1 cellular context compared by ENCODE assay signal in the genomic region with DNA sequence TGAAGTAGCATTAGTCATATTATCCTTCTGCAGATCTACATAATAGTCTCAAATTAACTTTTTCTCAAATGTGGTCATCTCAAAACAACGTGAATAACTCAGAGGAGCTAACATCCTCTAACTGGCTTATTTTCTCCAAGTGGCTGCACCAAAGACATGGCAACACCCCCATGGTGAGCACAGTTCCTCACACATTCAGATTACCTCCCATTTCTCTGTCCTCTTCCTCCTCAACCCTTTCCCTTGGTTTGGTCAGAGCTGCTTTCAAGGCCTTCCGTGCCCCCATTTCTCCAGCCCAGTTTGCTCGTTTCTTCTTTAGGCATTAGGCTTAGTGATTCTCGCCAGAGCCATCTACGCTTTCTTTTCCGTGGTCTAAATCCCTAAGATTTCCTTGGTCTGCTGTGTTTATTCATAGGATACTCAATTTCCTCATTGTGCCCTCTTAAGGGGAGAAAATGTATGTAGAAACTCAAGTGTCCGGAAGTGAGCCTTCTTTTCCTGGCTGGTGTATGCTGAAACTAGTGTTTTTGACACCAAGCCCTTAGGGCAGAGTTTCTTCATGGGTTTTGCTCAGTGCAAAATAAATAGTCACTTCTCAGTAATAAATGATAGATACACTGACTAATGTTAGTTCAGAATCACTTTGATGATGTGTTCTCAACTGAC.
TF ChIP-seq lines count a peak whose summit lies in the region.

No MANE protein-coding gene starts in this region.

TF ChIP-seq in HCT116, 20 proteins besides CTCF, POLR2A, EP300 and RAD21 (continued from another document):
- TF ChIP-seq, protein P1, sequence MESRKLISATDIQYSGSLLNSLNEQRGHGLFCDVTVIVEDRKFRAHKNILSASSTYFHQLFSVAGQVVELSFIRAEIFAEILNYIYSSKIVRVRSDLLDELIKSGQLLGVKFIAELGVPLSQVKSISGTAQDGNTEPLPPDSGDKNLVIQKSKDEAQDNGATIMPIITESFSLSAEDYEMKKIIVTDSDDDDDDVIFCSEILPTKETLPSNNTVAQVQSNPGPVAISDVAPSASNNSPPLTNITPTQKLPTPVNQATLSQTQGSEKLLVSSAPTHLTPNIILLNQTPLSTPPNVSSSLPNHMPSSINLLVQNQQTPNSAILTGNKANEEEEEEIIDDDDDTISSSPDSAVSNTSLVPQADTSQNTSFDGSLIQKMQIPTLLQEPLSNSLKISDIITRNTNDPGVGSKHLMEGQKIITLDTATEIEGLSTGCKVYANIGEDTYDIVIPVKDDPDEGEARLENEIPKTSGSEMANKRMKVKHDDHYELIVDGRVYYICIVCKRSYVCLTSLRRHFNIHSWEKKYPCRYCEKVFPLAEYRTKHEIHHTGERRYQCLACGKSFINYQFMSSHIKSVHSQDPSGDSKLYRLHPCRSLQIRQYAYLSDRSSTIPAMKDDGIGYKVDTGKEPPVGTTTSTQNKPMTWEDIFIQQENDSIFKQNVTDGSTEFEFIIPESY (IDR thresholded peaks at IDR 0.05; ENCODE audit: extremely low read depth, insufficient replicate concordance, low read length): no peak
- TF ChIP-seq, protein P2, sequence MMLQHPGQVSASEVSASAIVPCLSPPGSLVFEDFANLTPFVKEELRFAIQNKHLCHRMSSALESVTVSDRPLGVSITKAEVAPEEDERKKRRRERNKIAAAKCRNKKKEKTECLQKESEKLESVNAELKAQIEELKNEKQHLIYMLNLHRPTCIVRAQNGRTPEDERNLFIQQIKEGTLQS (IDR thresholded peaks at IDR 0.05): no peak
- TF ChIP-seq CBX3 (IDR thresholded peaks at IDR 0.05; ENCODE audit: low read depth) (0 out of 2 replicates have a peak, but pooled peaks have one; percentile 13), TCF7L2 (IDR thresholded peaks at IDR 0.05; ENCODE audit: borderline replicate concordance, extremely low read depth, insufficient read depth, insufficient read length) (no peak), YY1 (IDR thresholded peaks at IDR 0.05; ENCODE audit: extremely low read depth, insufficient replicate concordance, low read depth, low read length) (no peak), CEBPB (IDR thresholded peaks at IDR 0.05; ENCODE audit: low read depth) (no peak), ZNF274 (IDR thresholded peaks at IDR 0.05; ENCODE audit: low read depth, low read length) (no peak), SP1 (IDR thresholded peaks at IDR 0.05; ENCODE audit: low read depth) (peak; percentile 22; the same call in 1 of the 2 replicates), JUND (IDR thresholded peaks at IDR 0.05) (peak; percentile 20; the same call in 1 of the 2 replicates), EGR1 (IDR thresholded peaks at IDR 0.05; ENCODE audit: low read depth) (no peak), ZFX (IDR thresholded peaks at IDR 0.05) (no peak), POLR2AphosphoS5 (IDR thresholded peaks at IDR 0.05; ENCODE audit: low read depth, low read length) (no peak), ELF1 (IDR thresholded peaks at IDR 0.05; ENCODE audit: borderline replicate concordance, low read depth) (no peak), FOSL1 (IDR thresholded peaks at IDR 0.05; ENCODE audit: low read depth) (no peak)
- TF ChIP-seq, protein P3, sequence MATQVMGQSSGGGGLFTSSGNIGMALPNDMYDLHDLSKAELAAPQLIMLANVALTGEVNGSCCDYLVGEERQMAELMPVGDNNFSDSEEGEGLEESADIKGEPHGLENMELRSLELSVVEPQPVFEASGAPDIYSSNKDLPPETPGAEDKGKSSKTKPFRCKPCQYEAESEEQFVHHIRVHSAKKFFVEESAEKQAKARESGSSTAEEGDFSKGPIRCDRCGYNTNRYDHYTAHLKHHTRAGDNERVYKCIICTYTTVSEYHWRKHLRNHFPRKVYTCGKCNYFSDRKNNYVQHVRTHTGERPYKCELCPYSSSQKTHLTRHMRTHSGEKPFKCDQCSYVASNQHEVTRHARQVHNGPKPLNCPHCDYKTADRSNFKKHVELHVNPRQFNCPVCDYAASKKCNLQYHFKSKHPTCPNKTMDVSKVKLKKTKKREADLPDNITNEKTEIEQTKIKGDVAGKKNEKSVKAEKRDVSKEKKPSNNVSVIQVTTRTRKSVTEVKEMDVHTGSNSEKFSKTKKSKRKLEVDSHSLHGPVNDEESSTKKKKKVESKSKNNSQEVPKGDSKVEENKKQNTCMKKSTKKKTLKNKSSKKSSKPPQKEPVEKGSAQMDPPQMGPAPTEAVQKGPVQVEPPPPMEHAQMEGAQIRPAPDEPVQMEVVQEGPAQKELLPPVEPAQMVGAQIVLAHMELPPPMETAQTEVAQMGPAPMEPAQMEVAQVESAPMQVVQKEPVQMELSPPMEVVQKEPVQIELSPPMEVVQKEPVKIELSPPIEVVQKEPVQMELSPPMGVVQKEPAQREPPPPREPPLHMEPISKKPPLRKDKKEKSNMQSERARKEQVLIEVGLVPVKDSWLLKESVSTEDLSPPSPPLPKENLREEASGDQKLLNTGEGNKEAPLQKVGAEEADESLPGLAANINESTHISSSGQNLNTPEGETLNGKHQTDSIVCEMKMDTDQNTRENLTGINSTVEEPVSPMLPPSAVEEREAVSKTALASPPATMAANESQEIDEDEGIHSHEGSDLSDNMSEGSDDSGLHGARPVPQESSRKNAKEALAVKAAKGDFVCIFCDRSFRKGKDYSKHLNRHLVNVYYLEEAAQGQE (IDR thresholded peaks at IDR 0.05; ENCODE audit: low read depth): no peak
- TF ChIP-seq, protein P4, sequence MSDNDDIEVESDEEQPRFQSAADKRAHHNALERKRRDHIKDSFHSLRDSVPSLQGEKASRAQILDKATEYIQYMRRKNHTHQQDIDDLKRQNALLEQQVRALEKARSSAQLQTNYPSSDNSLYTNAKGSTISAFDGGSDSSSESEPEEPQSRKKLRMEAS (IDR thresholded peaks at IDR 0.05): 0 out of 2 replicates have a peak, but pooled peaks have one; percentile 27
